ENCODE assay signal across 13 cellular contexts in genomic region chr4:138562544-138562961, GRCh38.
DNase-seq lines count a peak whose midpoint lies in the region; ATAC-seq and TF ChIP-seq lines count a peak whose summit lies in the region.
"Had no signal": no experiment of that assay in that cellular context is flagged by ENCODE, and none has a peak within 500 bp of the region (broad histone marks: within the 10 kb centered on the region; RNA-seq: fewer than 3 reads in every experiment).

No MANE protein-coding gene starts in this region.

- no peak overlapping the region for H3K27ac Mint-ChIP-seq in GM23338
- H3K27ac Mint-ChIP-seq: B cell; stimulated activated effector memory CD8-positive, alpha-beta T cell treated with anti-CD3 and anti-CD28 coated beads, Interleukin-12 subunit alpha, Interleukin-12 subunit beta, amount 100 ng/mL, for 72 hours had no signal

- H3K79me2 ChIP-seq in GM23338 (replicated peaks; ENCODE audit: insufficient read depth) = no peaks in the 10 kb centered on the region

- no peaks in the 10 kb centered on the region for H3K9me2 ChIP-seq in GM23338 (ENCODE audit: insufficient read depth)

- H4K20me1 ChIP-seq in GM23338 (replicated peaks; ENCODE audit: insufficient read depth) = no peaks in the 10 kb centered on the region

- no peaks in the 10 kb centered on the region for H3K36me3 ChIP-seq in GM23338 (ENCODE audit: insufficient read depth)

- H3K36me3 Mint-ChIP-seq in GM23338 (ENCODE audit: low read depth) = no peaks in the 10 kb centered on the region
- H3K36me3 Mint-ChIP-seq in activated T-cell treated with anti-CD3 and anti-CD28 coated beads, Interleukin-2, amount 50 U/mL, for 4 hours (ENCODE audit: insufficient read depth) = no peaks in the 10 kb centered on the region
- H3K36me3 Mint-ChIP-seq: stimulated activated effector memory CD8-positive, alpha-beta T cell treated with anti-CD3 and anti-CD28 coated beads, Interleukin-12 subunit alpha, Interleukin-12 subunit beta, amount 100 ng/mL, for 72 hours had no signal

- no peak overlapping the region for H3K4me3 ChIP-seq in GM23338

- H3K4me2 ChIP-seq in GM23338 = no peak overlapping the region

- ATAC-seq in GM19395 (IDR thresholded peaks at IDR 0.05; ENCODE audit: unreplicated experiment) = peak; percentile 47
- ATAC-seq in HG03520 (IDR thresholded peaks at IDR 0.05; ENCODE audit: unreplicated experiment) = peak; percentile 80
- ATAC-seq in HG03521 (IDR thresholded peaks at IDR 0.05; ENCODE audit: unreplicated experiment) = no peak
- no peak for ATAC-seq in GM23338
- ATAC-seq in activated T-cell treated with anti-CD3 and anti-CD28 coated beads, Interleukin-2, amount 50 U/mL, for 4 hours = no peak
- ATAC-seq: stimulated activated effector memory CD8-positive, alpha-beta T cell treated with anti-CD3 and anti-CD28 coated beads, Interleukin-12 subunit alpha, Interleukin-12 subunit beta, amount 100 ng/mL, for 72 hours had no signal

- no peaks in the 10 kb centered on the region for H3K27me3 ChIP-seq in GM23338 (ENCODE audit: insufficient read depth)

- no peaks in the 10 kb centered on the region for H3F3A ChIP-seq in GM23338 (replicated peaks; ENCODE audit: low read depth)

- H3K4me1 ChIP-seq in GM23338 (ENCODE audit: insufficient read depth) = peaks cover 3% of the 10 kb centered on the region; the same call in 1 of the 2 replicates

- no peaks in the 10 kb centered on the region for H3K9me3 Mint-ChIP-seq in GM23338
- no peaks in the 10 kb centered on the region for H3K9me3 Mint-ChIP-seq in activated T-cell treated with anti-CD3 and anti-CD28 coated beads, Interleukin-2, amount 50 U/mL, for 4 hours
- H3K9me3 Mint-ChIP-seq: stimulated activated effector memory CD8-positive, alpha-beta T cell treated with anti-CD3 and anti-CD28 coated beads, Interleukin-12 subunit alpha, Interleukin-12 subunit beta, amount 100 ng/mL, for 72 hours had no signal

- H2AFZ ChIP-seq in GM23338 = no peak overlapping the region

- H3K27ac ChIP-seq in GM23338 (ENCODE audit: low read depth) = no peak overlapping the region

- H3K27me3 Mint-ChIP-seq in GM23338 (ENCODE audit: insufficient read depth, low read depth, poor library complexity) = peaks cover 2% of the 10 kb centered on the region
- H3K27me3 Mint-ChIP-seq in activated T-cell treated with anti-CD3 and anti-CD28 coated beads, Interleukin-2, amount 50 U/mL, for 4 hours (ENCODE audit: low read depth) = no peaks in the 10 kb centered on the region
- H3K27me3 Mint-ChIP-seq: B cell had no signal

- H3K4me3 Mint-ChIP-seq in GM23338 = no peak overlapping the region
- no peak overlapping the region for H3K4me3 Mint-ChIP-seq in activated T-cell treated with anti-CD3 and anti-CD28 coated beads, Interleukin-2, amount 50 U/mL, for 4 hours
- H3K4me3 Mint-ChIP-seq: B cell; stimulated activated effector memory CD8-positive, alpha-beta T cell treated with anti-CD3 and anti-CD28 coated beads, Interleukin-12 subunit alpha, Interleukin-12 subunit beta, amount 100 ng/mL, for 72 hours had no signal

- no peak for TF ChIP-seq CTCF in GM23338 (conservative IDR thresholded peaks at IDR 0.05; ENCODE audit: low read depth in 2 of 2)

- peak; percentile 48 for DNase-seq in AG08396 (ENCODE audit: low spot score)
- peak; percentile 56 for DNase-seq in fibroblast of peridontal ligament (ENCODE audit: extremely low read depth)
- no peak for DNase-seq in GM23338 (ENCODE audit: low spot score)
- DNase-seq in NCI-H446 (lab: John Stamatoyannopoulos, UW) = no peak
- no peak for DNase-seq in activated T-cell treated with anti-CD3 and anti-CD28 coated beads, Interleukin-2, amount 50 U/mL, for 4 hours
- DNase-seq: NCI-H2029, retina, SW 1271 had no signal

- no peaks in the 10 kb centered on the region for H3K4me1 Mint-ChIP-seq in GM23338
- H3K4me1 Mint-ChIP-seq in activated T-cell treated with anti-CD3 and anti-CD28 coated beads, Interleukin-2, amount 50 U/mL, for 4 hours (ENCODE audit: low read depth) = no peaks in the 10 kb centered on the region
- H3K4me1 Mint-ChIP-seq: B cell; stimulated activated effector memory CD8-positive, alpha-beta T cell treated with anti-CD3 and anti-CD28 coated beads, Interleukin-12 subunit alpha, Interleukin-12 subunit beta, amount 100 ng/mL, for 72 hours had no signal

TF ChIP-seq in GM23338, 12 proteins besides CTCF, POLR2A, EP300 and RAD21 (continues in another document):
- TF ChIP-seq ZNF462 (CRISPR knock-in tag; IDR thresholded peaks at IDR 0.05) (no peak), ZNF114 (CRISPR knock-in tag; IDR thresholded peaks at IDR 0.05) (no peak), REST (IDR thresholded peaks at IDR 0.05; ENCODE audit: unreplicated experiment) (no peak)

Comparison
In these comparisons a context has a peak if more than half of its experiments do, and no peak if none do; other contexts are left out.
1. DNase-seq: peak in AG08396 (single experiment) and fibroblast of peridontal ligament (single experiment); none in GM23338 (single experiment), NCI-H446 (0 of 2) and activated T-cell treated with anti-CD3 and anti-CD28 coated beads, Interleukin-2, amount 50 U/mL, for 4 hours (single experiment).
2. ATAC-seq: peak in GM19395 (single experiment) and HG03520 (single experiment); none in HG03521 (single experiment), GM23338 (single experiment) and activated T-cell treated with anti-CD3 and anti-CD28 coated beads, Interleukin-2, amount 50 U/mL, for 4 hours (0 of 2).